In the genomic region with DNA sequence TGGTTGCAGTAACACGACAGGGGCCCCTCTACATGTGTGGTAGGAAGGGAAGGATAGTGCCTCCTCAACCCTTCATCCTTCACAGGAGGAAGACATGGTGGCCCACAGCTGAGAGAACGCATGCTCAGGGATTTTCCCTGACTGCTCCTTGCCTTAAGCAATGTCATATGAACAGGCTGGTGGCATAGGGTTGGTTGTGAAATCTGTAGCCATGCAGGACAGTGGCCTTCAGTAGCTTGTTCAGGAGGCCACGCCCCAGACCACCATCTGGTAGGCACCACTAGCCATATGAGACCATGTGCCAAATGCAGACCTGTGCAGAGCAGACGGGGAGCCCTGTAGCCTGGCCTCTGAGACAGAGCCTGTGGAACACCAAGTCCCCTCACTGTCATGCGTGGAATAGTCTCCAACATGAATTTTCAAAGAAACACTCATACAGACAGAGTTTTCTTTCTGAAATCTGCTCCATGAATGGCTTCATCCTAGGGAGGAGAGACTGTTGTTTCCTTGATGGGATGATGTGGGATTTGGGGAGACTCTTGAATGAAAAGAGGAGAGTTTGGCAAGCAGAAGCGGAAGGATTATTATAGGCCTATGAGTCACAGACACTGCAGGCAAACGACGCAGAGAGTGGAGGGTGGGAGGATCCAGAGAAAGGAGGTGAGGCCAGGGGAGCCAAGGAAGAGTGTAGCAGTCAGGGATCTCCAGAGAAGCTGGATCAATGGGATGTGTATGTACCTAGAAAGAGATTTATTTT, we compare ENCODE assay signal across 10 cellular contexts.
DNase-seq lines count a peak whose midpoint lies in the region; ATAC-seq lines count a peak whose summit lies in the region.
"Had no signal": no experiment of that assay in that cellular context is flagged by ENCODE, and none has a peak within 500 bp of the region (broad histone marks: within the 10 kb centered on the region; RNA-seq: fewer than 3 reads in every experiment).

No MANE protein-coding gene starts in this region.

- ATAC-seq in left colon (peak; percentile 87), HG03378 (IDR thresholded peaks at IDR 0.05; ENCODE audit: unreplicated experiment) (no peak)

- intact Hi-C loops in left colon (cut with DNase I, micrococcal nuclease) = no loop called here

- DNase-seq in AG08396 (ENCODE audit: low spot score) (peak; percentile 32), HT1080 (ENCODE audit: low read depth) (peak; percentile 79), amniotic epithelial cell (ENCODE audit: low read depth) (peak; percentile 70), left colon (peak in 1 of 2 donors; percentile 31), NCI-H146 treated with DMSO at 0.1 percent for 48 hours (lab: John Stamatoyannopoulos, UW; ENCODE audit: unreplicated experiment) (no peak), mucosa of gallbladder (ENCODE audit: low spot score) (no peak)
- DNase-seq in NK-92 treated with Interleukin-12 subunit alpha and Interleukin-12 subunit beta, amount 100 ng/mL, for 24 hours (lab: John Stamatoyannopoulos, UW) = no peak
- DNase-seq: CD4-positive, alpha-beta memory T cell; NCI-H1930 had no signal

Comparison
In these comparisons a context has a peak if more than half of its experiments do, and no peak if none do; other contexts are left out.
1. DNase-seq: peak in AG08396 (single experiment), HT1080 (single experiment) and amniotic epithelial cell (single experiment); none in NK-92 treated with Interleukin-12 subunit alpha and Interleukin-12 subunit beta, amount 100 ng/mL, for 24 hours (single experiment), NCI-H146 treated with DMSO at 0.1 percent for 48 hours (single experiment) and mucosa of gallbladder (single experiment).